ENCODE assay signal across 18 cellular contexts in genomic region chr6:12577124-12577845, GRCh38.
A peak's percentile ranks its signal among the peaks of the same experiment; 100 is the strongest.
DNase-seq lines count a peak whose midpoint lies in the region; ATAC-seq and TF ChIP-seq lines count a peak whose summit lies in the region.
"Had no signal": no experiment of that assay in that cellular context is flagged by ENCODE, and none has a peak within 500 bp of the region (broad histone marks: within the 10 kb centered on the region; RNA-seq: fewer than 3 reads in every experiment).

No MANE protein-coding gene starts in this region.

- H3K18ac ChIP-seq in mesendoderm (ENCODE audit: low read length), result no peak overlapping the region

- H2BK120ac ChIP-seq in mesendoderm (ENCODE audit: low read depth, low read length), result no peak overlapping the region

- peak overlapping the region; percentile 27 for H3K27ac Mint-ChIP-seq in Calu3 (ENCODE audit: unreplicated experiment)
- H3K27ac Mint-ChIP-seq in activated CD8-positive, alpha-beta T cell treated with anti-CD3 and anti-CD28 coated beads, Interleukin-2, amount 10 ng/mL, durations not matched to agents 7 days and 5 days, result no peak overlapping the region
- H3K27ac Mint-ChIP-seq: activated CD4-positive, alpha-beta T cell treated with anti-CD3 and anti-CD28 coated beads, Interleukin-2, amount 10 ng/mL, durations not matched to agents 24 days and 14 days; activated naive CD8-positive, alpha-beta T cell treated with anti-CD3 and anti-CD28 coated beads, Interleukin-2, amount 50 U/mL, for 24 hours; activated T-cell treated with anti-CD3 and anti-CD28 coated beads, Interleukin-2, amount 50 U/mL, for 24 hours; naive B cell had no signal

- no peak overlapping the region for H2BK15ac ChIP-seq in mesendoderm (replicated peaks; ENCODE audit: low read depth)

- no peak overlapping the region for H3K23ac ChIP-seq in mesendoderm (ENCODE audit: low read length)

- H3K4me1 Mint-ChIP-seq in Calu3 (ENCODE audit: low read depth, unreplicated experiment), result peaks cover 43% of the 10 kb centered on the region
- no peaks in the 10 kb centered on the region for H3K4me1 Mint-ChIP-seq in activated CD8-positive, alpha-beta T cell treated with anti-CD3 and anti-CD28 coated beads, Interleukin-2, amount 10 ng/mL, durations not matched to agents 7 days and 5 days (ENCODE audit: low read depth)
- H3K4me1 Mint-ChIP-seq: activated CD4-positive, alpha-beta T cell treated with anti-CD3 and anti-CD28 coated beads, Interleukin-2, amount 10 ng/mL, durations not matched to agents 24 days and 14 days; activated naive CD8-positive, alpha-beta T cell treated with anti-CD3 and anti-CD28 coated beads, Interleukin-2, amount 50 U/mL, for 24 hours; naive B cell had no signal

- H3K4ac ChIP-seq in mesendoderm (ENCODE audit: low read depth, low read length), result no peak overlapping the region

- no peaks in the 10 kb centered on the region for H3K9me3 ChIP-seq in RWPE2 (ENCODE audit: severe bottlenecking)
- H3K9me3 ChIP-seq in Peyer's patch, result no peaks in the 10 kb centered on the region
- H3K9me3 ChIP-seq in upper lobe of right lung, result no peaks in the 10 kb centered on the region
- H3K9me3 ChIP-seq: gastroesophageal sphincter, uterus had no signal

- H3K27ac ChIP-seq in RWPE2 (ENCODE audit: poor library complexity, severe bottlenecking), result peak overlapping the region; percentile 78
- no peak overlapping the region for H3K27ac ChIP-seq in mesendoderm (ENCODE audit: low read depth, low read length)
- no peak overlapping the region for H3K27ac ChIP-seq in Peyer's patch
- no peak overlapping the region for H3K27ac ChIP-seq in upper lobe of right lung
- H3K27ac ChIP-seq: gastroesophageal sphincter, uterus had no signal

- no peak overlapping the region for H3K4me3 ChIP-seq in RWPE2 (ENCODE audit: severe bottlenecking)
- H3K4me3 ChIP-seq in epithelial cell of proximal tubule (ENCODE audit: low read depth, low read length), result no peak overlapping the region
- no peak overlapping the region for H3K4me3 ChIP-seq in mesendoderm (ENCODE audit: low read length)
- H3K4me3 ChIP-seq in Peyer's patch, result no peak overlapping the region
- H3K4me3 ChIP-seq in upper lobe of right lung, result no peak overlapping the region
- H3K4me3 ChIP-seq: gastroesophageal sphincter, uterus had no signal

- no peaks in the 10 kb centered on the region for H3K79me2 ChIP-seq in mesendoderm (ENCODE audit: control insufficient read depth, insufficient read depth, low read length)

- no peak overlapping the region for H2BK5ac ChIP-seq in mesendoderm (ENCODE audit: low read length)

- H4K8ac ChIP-seq in mesendoderm (ENCODE audit: low read depth, low read length), result no peak overlapping the region

- DNase-seq in Calu3, result no peak
- DNase-seq in RWPE2 (ENCODE audit: low spot score), result no peak
- peak; percentile 81 for DNase-seq in epithelial cell of proximal tubule (ENCODE audit: low read depth)
- DNase-seq in mesendoderm, result peak; percentile 66
- no peak for DNase-seq in Peyer's patch
- DNase-seq in activated CD8-positive, alpha-beta T cell treated with anti-CD3 and anti-CD28 coated beads, Interleukin-2, amount 10 ng/mL, durations not matched to agents 7 days and 5 days, result no peak
- no peak for DNase-seq in activated naive CD4-positive, alpha-beta T cell treated with Interleukin-2 at 50 U/mL for 16 hours
- no peak for DNase-seq in upper lobe of right lung
- DNase-seq: activated CD4-positive, alpha-beta T cell treated with anti-CD3 and anti-CD28 coated beads, Interleukin-2, amount 10 ng/mL, durations not matched to agents 24 days and 14 days; activated naive CD8-positive, alpha-beta T cell treated with anti-CD3 and anti-CD28 coated beads, Interleukin-2, amount 50 U/mL, for 24 hours; activated T-cell treated with anti-CD3 and anti-CD28 coated beads, Interleukin-2, amount 50 U/mL, for 24 hours; left cardiac atrium; MV-4-11; naive B cell; SHP77 treated with DMSO at 0.1 percent for 48 hours; stimulated activated CD4-positive, alpha-beta T cell treated with anti-CD3 and anti-CD28 coated beads, Interleukin-4, amount 100 ng/mL, for 24 hours; uterus had no signal

- ATAC-seq in RWPE2 (ENCODE audit: low read depth) (peak; percentile 40; the same call in 2 of the 3 replicates), upper lobe of right lung (no peak)
- no peak for ATAC-seq in activated CD8-positive, alpha-beta T cell treated with anti-CD3 and anti-CD28 coated beads, Interleukin-2, amount 10 ng/mL, durations not matched to agents 7 days and 5 days
- ATAC-seq: activated naive CD8-positive, alpha-beta T cell treated with anti-CD3 and anti-CD28 coated beads, Interleukin-2, amount 50 U/mL, for 24 hours; gastroesophageal sphincter had no signal

- no peak overlapping the region for H4K5ac ChIP-seq in mesendoderm (ENCODE audit: low read length)

- H3K9ac ChIP-seq in mesendoderm (ENCODE audit: low read length), result no peak overlapping the region

- no peak for TF ChIP-seq CTCF in Calu3 (IDR thresholded peaks at IDR 0.05; ENCODE audit: unreplicated experiment)
- no peak for TF ChIP-seq CTCF in RWPE2 (IDR thresholded peaks at IDR 0.05; ENCODE audit: poor library complexity, severe bottlenecking)
- no peak for TF ChIP-seq CTCF in epithelial cell of proximal tubule (conservative IDR thresholded peaks at IDR 0.05; ENCODE audit: low read depth, low read length)
- TF ChIP-seq CTCF in Peyer's patch (IDR thresholded peaks at IDR 0.05), result no peak
- no peak for TF ChIP-seq CTCF in upper lobe of right lung (IDR thresholded peaks at IDR 0.05)

- BruUV-seq in Calu3 (replicated peaks; lab: Mats Ljungman, UMichigan), result no TSS peak

- POLR2A ChIA-PET in activated CD8-positive, alpha-beta T cell treated with anti-CD3 and anti-CD28 coated beads, Interleukin-2, amount 10 ng/mL, durations not matched to agents 7 days and 5 days (lab: Charles Lee), result no interaction called here

- no peaks in the 10 kb centered on the region for H3K36me3 ChIP-seq in RWPE2 (ENCODE audit: low read depth)
- H3K36me3 ChIP-seq in mesendoderm (ENCODE audit: control insufficient read depth, insufficient read depth, low read length), result no peaks in the 10 kb centered on the region
- H3K36me3 ChIP-seq in Peyer's patch, result no peaks in the 10 kb centered on the region
- H3K36me3 ChIP-seq in upper lobe of right lung, result no peaks in the 10 kb centered on the region
- H3K36me3 ChIP-seq: gastroesophageal sphincter, uterus had no signal

- H3K4me1 ChIP-seq in RWPE2 (ENCODE audit: insufficient read depth, poor library complexity, severe bottlenecking), result peaks cover 48% of the 10 kb centered on the region
- no peaks in the 10 kb centered on the region for H3K4me1 ChIP-seq in mesendoderm (ENCODE audit: control insufficient read depth, low read depth, low read length)
- no peaks in the 10 kb centered on the region for H3K4me1 ChIP-seq in Peyer's patch
- peaks cover 4% of the 10 kb centered on the region for H3K4me1 ChIP-seq in upper lobe of right lung
- H3K4me1 ChIP-seq: gastroesophageal sphincter, uterus had no signal

- H2AK5ac ChIP-seq in mesendoderm (ENCODE audit: low read length), result no peak overlapping the region

- no peak overlapping the region for H3K4me2 ChIP-seq in mesendoderm (ENCODE audit: low read length)

- H3K56ac ChIP-seq in mesendoderm (ENCODE audit: low read length), result no peak overlapping the region

- intact Hi-C loops in Calu3 (cut with micrococcal nuclease; ENCODE audit: unreplicated experiment), result no loop called here
- intact Hi-C loops in upper lobe of right lung (cut with DNase I), result no loop called here

- H3K79me1 ChIP-seq in mesendoderm (ENCODE audit: low read length), result no peaks in the 10 kb centered on the region

- no peak for TF ChIP-seq POLR2A in Peyer's patch (IDR thresholded peaks at IDR 0.05)

- CTCF ChIA-PET in Calu3 (lab: Charles Lee), result no interaction called here
- CTCF ChIA-PET in activated CD8-positive, alpha-beta T cell treated with anti-CD3 and anti-CD28 coated beads, Interleukin-2, amount 10 ng/mL, durations not matched to agents 7 days and 5 days (lab: Charles Lee), result no interaction called here

- peaks cover 5% of the 10 kb centered on the region for H3K36me3 Mint-ChIP-seq in Calu3 (ENCODE audit: insufficient read depth, unreplicated experiment)
- H3K36me3 Mint-ChIP-seq in activated CD8-positive, alpha-beta T cell treated with anti-CD3 and anti-CD28 coated beads, Interleukin-2, amount 10 ng/mL, durations not matched to agents 7 days and 5 days (ENCODE audit: low read depth), result no peaks in the 10 kb centered on the region
- H3K36me3 Mint-ChIP-seq: naive B cell had no signal

- H3K27me3 ChIP-seq in RWPE2 (ENCODE audit: insufficient read depth, poor library complexity, severe bottlenecking), result no peaks in the 10 kb centered on the region
- H3K27me3 ChIP-seq in mesendoderm (ENCODE audit: insufficient read depth, low read length, poor library complexity), result no peaks in the 10 kb centered on the region
- no peaks in the 10 kb centered on the region for H3K27me3 ChIP-seq in Peyer's patch
- H3K27me3 ChIP-seq in upper lobe of right lung, result no peaks in the 10 kb centered on the region
- H3K27me3 ChIP-seq: gastroesophageal sphincter, uterus had no signal

- H3K9me3 Mint-ChIP-seq in Calu3 (ENCODE audit: low read depth, unreplicated experiment), result peaks cover 4% of the 10 kb centered on the region
- no peaks in the 10 kb centered on the region for H3K9me3 Mint-ChIP-seq in activated CD8-positive, alpha-beta T cell treated with anti-CD3 and anti-CD28 coated beads, Interleukin-2, amount 10 ng/mL, durations not matched to agents 7 days and 5 days (ENCODE audit: insufficient read depth)
- H3K9me3 Mint-ChIP-seq: activated CD4-positive, alpha-beta T cell treated with anti-CD3 and anti-CD28 coated beads, Interleukin-2, amount 10 ng/mL, durations not matched to agents 24 days and 14 days; activated naive CD8-positive, alpha-beta T cell treated with anti-CD3 and anti-CD28 coated beads, Interleukin-2, amount 50 U/mL, for 24 hours; activated T-cell treated with anti-CD3 and anti-CD28 coated beads, Interleukin-2, amount 50 U/mL, for 24 hours; naive B cell had no signal

- H3K27me3 Mint-ChIP-seq in Calu3 (ENCODE audit: unreplicated experiment), result no peaks in the 10 kb centered on the region
- peaks cover 3% of the 10 kb centered on the region for H3K27me3 Mint-ChIP-seq in activated CD8-positive, alpha-beta T cell treated with anti-CD3 and anti-CD28 coated beads, Interleukin-2, amount 10 ng/mL, durations not matched to agents 7 days and 5 days (ENCODE audit: low read depth)
- H3K27me3 Mint-ChIP-seq: activated CD4-positive, alpha-beta T cell treated with anti-CD3 and anti-CD28 coated beads, Interleukin-2, amount 10 ng/mL, durations not matched to agents 24 days and 14 days; activated naive CD8-positive, alpha-beta T cell treated with anti-CD3 and anti-CD28 coated beads, Interleukin-2, amount 50 U/mL, for 24 hours; activated T-cell treated with anti-CD3 and anti-CD28 coated beads, Interleukin-2, amount 50 U/mL, for 24 hours had no signal

- WGBS in mesendoderm (ENCODE audit: extremely low coverage, insufficient coverage, low lambda C conversion rate), result no CpG with 5 or more reads among the region's 8 CpGs

- no peak overlapping the region for H3K4me3 Mint-ChIP-seq in Calu3 (ENCODE audit: low read depth, unreplicated experiment)
- no peak overlapping the region for H3K4me3 Mint-ChIP-seq in activated CD8-positive, alpha-beta T cell treated with anti-CD3 and anti-CD28 coated beads, Interleukin-2, amount 10 ng/mL, durations not matched to agents 7 days and 5 days
- H3K4me3 Mint-ChIP-seq: activated CD4-positive, alpha-beta T cell treated with anti-CD3 and anti-CD28 coated beads, Interleukin-2, amount 10 ng/mL, durations not matched to agents 24 days and 14 days; activated naive CD8-positive, alpha-beta T cell treated with anti-CD3 and anti-CD28 coated beads, Interleukin-2, amount 50 U/mL, for 24 hours; activated T-cell treated with anti-CD3 and anti-CD28 coated beads, Interleukin-2, amount 50 U/mL, for 24 hours; naive B cell had no signal

Comparison
In these comparisons a context has a peak if more than half of its experiments do, and no peak if none do; other contexts are left out.
1. DNase-seq: peak in epithelial cell of proximal tubule (single experiment) and mesendoderm (single experiment); none in Calu3 (single experiment), RWPE2 (single experiment), Peyer's patch (0 of 3), activated CD8-positive, alpha-beta T cell treated with anti-CD3 and anti-CD28 coated beads, Interleukin-2, amount 10 ng/mL, durations not matched to agents 7 days and 5 days (single experiment), activated naive CD4-positive, alpha-beta T cell treated with Interleukin-2 at 50 U/mL for 16 hours (single experiment) and upper lobe of right lung (single experiment).